In the genomic region with DNA sequence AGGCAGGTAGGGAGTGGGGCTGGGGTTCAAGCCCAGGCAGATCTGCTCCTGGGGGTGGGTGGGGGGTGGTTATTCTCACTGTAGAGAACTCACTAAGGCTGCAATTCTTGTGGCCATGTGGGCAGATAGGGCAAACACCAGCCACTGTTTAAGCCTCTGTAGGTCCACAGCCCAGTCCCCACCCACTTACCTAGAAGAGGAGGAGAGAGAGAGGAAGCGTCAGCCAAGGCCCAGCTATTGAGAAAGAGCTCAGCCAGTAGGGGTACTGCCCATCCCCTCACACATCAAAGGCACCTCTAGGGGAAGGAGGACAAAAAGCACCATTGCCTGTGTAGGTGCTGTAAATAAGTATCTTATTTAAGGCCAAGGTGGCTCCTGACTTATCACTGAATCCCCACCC, we compare ENCODE assay signal across 24 cellular contexts. TPM values are rescaled to one million over a fixed set of nuclear protein-coding genes. Genes with fewer than 3 reads are reported as not detected.
"Had no signal": no experiment of that assay in that cellular context is flagged by ENCODE, and none has a peak within 500 bp of the region (broad histone marks: within the 10 kb centered on the region; RNA-seq: fewer than 3 reads in every experiment).

No MANE protein-coding gene starts in this region.

- H3K4me3 ChIP-seq: ascending aorta, body of pancreas had no signal

- ATAC-seq: activated CD4-positive, CD25-positive, alpha-beta regulatory T cell treated with anti-CD3 and anti-CD28 coated beads, Interleukin-2, amount 50 U/mL, for 24 hours; activated CD8-positive, alpha-beta T cell treated with anti-CD3 and anti-CD28 coated beads for 36 hours; activated naive CD4-positive, alpha-beta T cell treated with anti-CD3 and anti-CD28 coated beads, Interleukin-2, amount 50 U/mL, for 72 hours; activated naive CD8-positive, alpha-beta T cell treated with anti-CD3 and anti-CD28 coated beads, Interleukin-2, amount 50 U/mL, for 24 hours; activated T-cell treated with anti-CD3 and anti-CD28 coated beads, Interleukin-2, amount 50 U/mL, for 72 hours; body of pancreas; T-cell had no signal

- H3K4me3 Mint-ChIP-seq: activated CD8-positive, alpha-beta T cell treated with anti-CD3 and anti-CD28 coated beads for 36 hours; activated naive CD8-positive, alpha-beta T cell treated with anti-CD3 and anti-CD28 coated beads, Interleukin-2, amount 50 U/mL, for 24 hours; activated T-cell treated with anti-CD3 and anti-CD28 coated beads, Interleukin-2, amount 50 U/mL, for 72 hours; central memory CD8-positive, alpha-beta T cell; T-cell had no signal

- H3K4me1 Mint-ChIP-seq: activated naive CD8-positive, alpha-beta T cell treated with anti-CD3 and anti-CD28 coated beads, Interleukin-2, amount 50 U/mL, for 24 hours; central memory CD8-positive, alpha-beta T cell; T-cell had no signal

- H3K4me1 ChIP-seq: ascending aorta, body of pancreas had no signal

- H3K27me3 ChIP-seq: ascending aorta, body of pancreas had no signal

- H3K27ac ChIP-seq: ascending aorta, body of pancreas, WERI-Rb-1 had no signal

- H3K36me3 ChIP-seq: ascending aorta, WERI-Rb-1 had no signal

- H3K9me3 ChIP-seq: ascending aorta, body of pancreas had no signal

- DNase-seq: activated CD4-positive, alpha-beta T cell treated with anti-CD3 and anti-CD28 coated beads for 4 hours; activated CD8-positive, alpha-beta memory T cell treated with anti-CD3 and anti-CD28 coated beads, Interleukin-2, amount 50 U/mL, for 4 hours; activated CD8-positive, alpha-beta T cell treated with anti-CD3 and anti-CD28 coated beads for 36 hours; activated naive CD4-positive, alpha-beta T cell treated with Interleukin-2 at 50 U/mL for 16 hours; activated naive CD8-positive, alpha-beta T cell treated with anti-CD3 and anti-CD28 coated beads, Interleukin-2, amount 50 U/mL, for 24 hours; activated T-cell treated with anti-CD3 and anti-CD28 coated beads, Interleukin-2, amount 50 U/mL, for 72 hours; amniotic stem cell; body of pancreas; MM.1S; NCI-H1105 treated with DMSO at 0.1 percent for 48 hours; NCI-H1436 treated with DMSO at 0.1 percent for 48 hours; NCI-H187 treated with DMSO at 0.1 percent for 48 hours; NCI-H2081 treated with DMSO at 0.1 percent for 48 hours; NCI-H446; NCI-H524; SIG-M5; T-cell; T-helper 2 cell; T1000; WERI-Rb-1 had no signal

- H3K9me3 Mint-ChIP-seq: activated CD8-positive, alpha-beta T cell treated with anti-CD3 and anti-CD28 coated beads for 36 hours; activated naive CD4-positive, alpha-beta T cell treated with anti-CD3 and anti-CD28 coated beads, Interleukin-2, amount 50 U/mL, for 72 hours; activated naive CD8-positive, alpha-beta T cell treated with anti-CD3 and anti-CD28 coated beads, Interleukin-2, amount 50 U/mL, for 24 hours; central memory CD8-positive, alpha-beta T cell had no signal

- H3K36me3 Mint-ChIP-seq: T-cell had no signal

- H3K27ac Mint-ChIP-seq: activated CD8-positive, alpha-beta T cell treated with anti-CD3 and anti-CD28 coated beads for 36 hours; activated naive CD4-positive, alpha-beta T cell treated with anti-CD3 and anti-CD28 coated beads, Interleukin-2, amount 50 U/mL, for 72 hours; activated naive CD8-positive, alpha-beta T cell treated with anti-CD3 and anti-CD28 coated beads, Interleukin-2, amount 50 U/mL, for 24 hours; activated T-cell treated with anti-CD3 and anti-CD28 coated beads, Interleukin-2, amount 50 U/mL, for 72 hours; T-cell had no signal

RNA-seq across cellular contexts. Expression of a gene that starts 12.9 kb away (rescaled TPM):
- total RNA-seq: activated CD8-positive, alpha-beta T cell treated with anti-CD3 and anti-CD28 coated beads for 36 hours; activated naive CD4-positive, alpha-beta T cell treated with anti-CD3 and anti-CD28 coated beads, Interleukin-2, amount 50 U/mL, for 72 hours; activated T-cell treated with anti-CD3 and anti-CD28 coated beads, Interleukin-2, amount 50 U/mL, for 72 hours; T-cell had no signal

RNA-seq across cellular contexts. Expression of a gene that starts 13.0 kb away (rescaled TPM):
- total RNA-seq: activated CD8-positive, alpha-beta T cell treated with anti-CD3 and anti-CD28 coated beads for 36 hours; activated naive CD4-positive, alpha-beta T cell treated with anti-CD3 and anti-CD28 coated beads, Interleukin-2, amount 50 U/mL, for 72 hours; activated T-cell treated with anti-CD3 and anti-CD28 coated beads, Interleukin-2, amount 50 U/mL, for 72 hours; T-cell had no signal

RNA-seq across cellular contexts. Expression of a gene that starts 24.7 kb away (rescaled TPM):
- total RNA-seq: activated CD8-positive, alpha-beta T cell treated with anti-CD3 and anti-CD28 coated beads for 36 hours; T-cell had no signal

RNA-seq across cellular contexts. Expression of a gene that starts 27.8 kb away (rescaled TPM):
- total RNA-seq: activated CD8-positive, alpha-beta T cell treated with anti-CD3 and anti-CD28 coated beads for 36 hours; activated naive CD4-positive, alpha-beta T cell treated with anti-CD3 and anti-CD28 coated beads, Interleukin-2, amount 50 U/mL, for 72 hours; activated T-cell treated with anti-CD3 and anti-CD28 coated beads, Interleukin-2, amount 50 U/mL, for 72 hours; ascending aorta; body of pancreas; T-cell had no signal
